1 cellular context compared by ENCODE assay signal in the genomic region with DNA sequence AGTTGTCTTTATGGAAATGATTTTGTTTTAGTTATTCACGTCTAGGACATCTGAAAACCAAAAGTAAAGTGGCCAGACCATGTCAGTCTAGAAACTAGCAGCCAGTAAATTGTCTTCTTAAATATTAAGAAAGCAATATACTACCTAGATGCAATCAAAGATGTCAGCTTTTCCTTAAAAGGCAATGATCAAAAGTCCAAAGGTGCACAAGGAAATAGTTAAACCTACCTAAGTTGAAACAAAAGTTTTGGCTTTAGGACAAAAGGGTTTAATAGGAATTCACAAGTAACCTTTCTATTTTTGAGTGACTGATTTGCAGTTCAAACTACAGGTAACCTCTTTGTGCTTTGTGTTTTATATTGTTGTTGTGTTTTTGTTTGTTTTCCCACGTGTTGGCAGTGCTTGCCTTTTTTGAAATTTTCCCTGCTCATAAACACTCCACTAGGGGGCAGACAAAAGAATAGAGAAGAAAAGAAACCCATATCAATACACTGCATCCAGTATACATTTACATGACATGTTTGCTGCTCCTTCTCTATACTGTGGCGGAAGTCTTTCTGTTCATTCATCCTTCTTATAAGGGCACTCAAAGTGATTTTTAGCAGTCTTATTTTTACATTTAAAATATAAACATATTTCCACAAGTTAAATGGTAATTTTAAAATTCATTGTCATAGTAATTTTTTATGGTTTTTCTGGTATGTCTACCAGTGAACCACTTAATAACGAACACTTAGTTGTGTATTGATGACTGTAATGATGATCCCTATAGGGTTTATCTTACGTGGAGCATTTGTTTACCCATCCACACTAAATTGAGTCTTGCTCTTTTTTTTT.
A peak's percentile ranks its signal among the peaks of the same experiment; 100 is the strongest.
TF ChIP-seq lines count a peak whose summit lies in the region.

No MANE protein-coding gene starts in this region.

TF ChIP-seq in K562, 482 proteins besides CTCF, POLR2A, EP300 and RAD21 (continued from another document):
- TF ChIP-seq, protein P1, sequence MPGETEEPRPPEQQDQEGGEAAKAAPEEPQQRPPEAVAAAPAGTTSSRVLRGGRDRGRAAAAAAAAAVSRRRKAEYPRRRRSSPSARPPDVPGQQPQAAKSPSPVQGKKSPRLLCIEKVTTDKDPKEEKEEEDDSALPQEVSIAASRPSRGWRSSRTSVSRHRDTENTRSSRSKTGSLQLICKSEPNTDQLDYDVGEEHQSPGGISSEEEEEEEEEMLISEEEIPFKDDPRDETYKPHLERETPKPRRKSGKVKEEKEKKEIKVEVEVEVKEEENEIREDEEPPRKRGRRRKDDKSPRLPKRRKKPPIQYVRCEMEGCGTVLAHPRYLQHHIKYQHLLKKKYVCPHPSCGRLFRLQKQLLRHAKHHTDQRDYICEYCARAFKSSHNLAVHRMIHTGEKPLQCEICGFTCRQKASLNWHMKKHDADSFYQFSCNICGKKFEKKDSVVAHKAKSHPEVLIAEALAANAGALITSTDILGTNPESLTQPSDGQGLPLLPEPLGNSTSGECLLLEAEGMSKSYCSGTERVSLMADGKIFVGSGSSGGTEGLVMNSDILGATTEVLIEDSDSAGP (CRISPR knock-in tag; IDR thresholded peaks at IDR 0.05), result no peak
- no peak for TF ChIP-seq ZC3H4 (CRISPR knock-in tag; IDR thresholded peaks at IDR 0.05; ENCODE audit: borderline replicate concordance)
- TF ChIP-seq, protein P2, sequence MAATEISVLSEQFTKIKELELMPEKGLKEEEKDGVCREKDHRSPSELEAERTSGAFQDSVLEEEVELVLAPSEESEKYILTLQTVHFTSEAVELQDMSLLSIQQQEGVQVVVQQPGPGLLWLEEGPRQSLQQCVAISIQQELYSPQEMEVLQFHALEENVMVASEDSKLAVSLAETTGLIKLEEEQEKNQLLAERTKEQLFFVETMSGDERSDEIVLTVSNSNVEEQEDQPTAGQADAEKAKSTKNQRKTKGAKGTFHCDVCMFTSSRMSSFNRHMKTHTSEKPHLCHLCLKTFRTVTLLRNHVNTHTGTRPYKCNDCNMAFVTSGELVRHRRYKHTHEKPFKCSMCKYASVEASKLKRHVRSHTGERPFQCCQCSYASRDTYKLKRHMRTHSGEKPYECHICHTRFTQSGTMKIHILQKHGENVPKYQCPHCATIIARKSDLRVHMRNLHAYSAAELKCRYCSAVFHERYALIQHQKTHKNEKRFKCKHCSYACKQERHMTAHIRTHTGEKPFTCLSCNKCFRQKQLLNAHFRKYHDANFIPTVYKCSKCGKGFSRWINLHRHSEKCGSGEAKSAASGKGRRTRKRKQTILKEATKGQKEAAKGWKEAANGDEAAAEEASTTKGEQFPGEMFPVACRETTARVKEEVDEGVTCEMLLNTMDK (IDR thresholded peaks at IDR 0.05; ENCODE audit: borderline replicate concordance, insufficient read depth, low read depth, low read length, poor library complexity, severe bottlenecking), result peak; percentile 49
- TF ChIP-seq, protein P3, sequence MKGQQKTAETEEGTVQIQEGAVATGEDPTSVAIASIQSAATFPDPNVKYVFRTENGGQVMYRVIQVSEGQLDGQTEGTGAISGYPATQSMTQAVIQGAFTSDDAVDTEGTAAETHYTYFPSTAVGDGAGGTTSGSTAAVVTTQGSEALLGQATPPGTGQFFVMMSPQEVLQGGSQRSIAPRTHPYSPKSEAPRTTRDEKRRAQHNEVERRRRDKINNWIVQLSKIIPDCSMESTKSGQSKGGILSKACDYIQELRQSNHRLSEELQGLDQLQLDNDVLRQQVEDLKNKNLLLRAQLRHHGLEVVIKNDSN (CRISPR knock-in tag; IDR thresholded peaks at IDR 0.05), result no peak
- TF ChIP-seq NCOA2 (IDR thresholded peaks at IDR 0.05; ENCODE audit: partially characterized antibody in 2 of 2), result no peak
- TF ChIP-seq ZSCAN29 (IDR thresholded peaks at IDR 0.05), result no peak
- TF ChIP-seq, protein P4, sequence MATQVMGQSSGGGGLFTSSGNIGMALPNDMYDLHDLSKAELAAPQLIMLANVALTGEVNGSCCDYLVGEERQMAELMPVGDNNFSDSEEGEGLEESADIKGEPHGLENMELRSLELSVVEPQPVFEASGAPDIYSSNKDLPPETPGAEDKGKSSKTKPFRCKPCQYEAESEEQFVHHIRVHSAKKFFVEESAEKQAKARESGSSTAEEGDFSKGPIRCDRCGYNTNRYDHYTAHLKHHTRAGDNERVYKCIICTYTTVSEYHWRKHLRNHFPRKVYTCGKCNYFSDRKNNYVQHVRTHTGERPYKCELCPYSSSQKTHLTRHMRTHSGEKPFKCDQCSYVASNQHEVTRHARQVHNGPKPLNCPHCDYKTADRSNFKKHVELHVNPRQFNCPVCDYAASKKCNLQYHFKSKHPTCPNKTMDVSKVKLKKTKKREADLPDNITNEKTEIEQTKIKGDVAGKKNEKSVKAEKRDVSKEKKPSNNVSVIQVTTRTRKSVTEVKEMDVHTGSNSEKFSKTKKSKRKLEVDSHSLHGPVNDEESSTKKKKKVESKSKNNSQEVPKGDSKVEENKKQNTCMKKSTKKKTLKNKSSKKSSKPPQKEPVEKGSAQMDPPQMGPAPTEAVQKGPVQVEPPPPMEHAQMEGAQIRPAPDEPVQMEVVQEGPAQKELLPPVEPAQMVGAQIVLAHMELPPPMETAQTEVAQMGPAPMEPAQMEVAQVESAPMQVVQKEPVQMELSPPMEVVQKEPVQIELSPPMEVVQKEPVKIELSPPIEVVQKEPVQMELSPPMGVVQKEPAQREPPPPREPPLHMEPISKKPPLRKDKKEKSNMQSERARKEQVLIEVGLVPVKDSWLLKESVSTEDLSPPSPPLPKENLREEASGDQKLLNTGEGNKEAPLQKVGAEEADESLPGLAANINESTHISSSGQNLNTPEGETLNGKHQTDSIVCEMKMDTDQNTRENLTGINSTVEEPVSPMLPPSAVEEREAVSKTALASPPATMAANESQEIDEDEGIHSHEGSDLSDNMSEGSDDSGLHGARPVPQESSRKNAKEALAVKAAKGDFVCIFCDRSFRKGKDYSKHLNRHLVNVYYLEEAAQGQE (CRISPR knock-in tag; IDR thresholded peaks at IDR 0.05; ENCODE audit: low read depth), result no peak
- no peak for TF ChIP-seq U2AF2 (optimal IDR thresholded peaks at IDR 0.05; ENCODE audit: low read depth, low read length)
- no peak for TF ChIP-seq STAT5A (IDR thresholded peaks at IDR 0.05; ENCODE audit: borderline replicate concordance, low read length)
- TF ChIP-seq, protein P5, sequence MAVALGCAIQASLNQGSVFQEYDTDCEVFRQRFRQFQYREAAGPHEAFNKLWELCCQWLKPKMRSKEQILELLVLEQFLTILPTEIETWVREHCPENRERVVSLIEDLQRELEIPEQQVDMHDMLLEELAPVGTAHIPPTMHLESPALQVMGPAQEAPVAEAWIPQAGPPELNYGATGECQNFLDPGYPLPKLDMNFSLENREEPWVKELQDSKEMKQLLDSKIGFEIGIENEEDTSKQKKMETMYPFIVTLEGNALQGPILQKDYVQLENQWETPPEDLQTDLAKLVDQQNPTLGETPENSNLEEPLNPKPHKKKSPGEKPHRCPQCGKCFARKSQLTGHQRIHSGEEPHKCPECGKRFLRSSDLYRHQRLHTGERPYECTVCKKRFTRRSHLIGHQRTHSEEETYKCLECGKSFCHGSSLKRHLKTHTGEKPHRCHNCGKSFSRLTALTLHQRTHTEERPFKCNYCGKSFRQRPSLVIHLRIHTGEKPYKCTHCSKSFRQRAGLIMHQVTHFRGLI (CRISPR knock-in tag; IDR thresholded peaks at IDR 0.05), result no peak
- no peak for TF ChIP-seq FOXK1 (CRISPR knock-in tag; IDR thresholded peaks at IDR 0.05; ENCODE audit: borderline replicate concordance)
- TF ChIP-seq, protein P6, sequence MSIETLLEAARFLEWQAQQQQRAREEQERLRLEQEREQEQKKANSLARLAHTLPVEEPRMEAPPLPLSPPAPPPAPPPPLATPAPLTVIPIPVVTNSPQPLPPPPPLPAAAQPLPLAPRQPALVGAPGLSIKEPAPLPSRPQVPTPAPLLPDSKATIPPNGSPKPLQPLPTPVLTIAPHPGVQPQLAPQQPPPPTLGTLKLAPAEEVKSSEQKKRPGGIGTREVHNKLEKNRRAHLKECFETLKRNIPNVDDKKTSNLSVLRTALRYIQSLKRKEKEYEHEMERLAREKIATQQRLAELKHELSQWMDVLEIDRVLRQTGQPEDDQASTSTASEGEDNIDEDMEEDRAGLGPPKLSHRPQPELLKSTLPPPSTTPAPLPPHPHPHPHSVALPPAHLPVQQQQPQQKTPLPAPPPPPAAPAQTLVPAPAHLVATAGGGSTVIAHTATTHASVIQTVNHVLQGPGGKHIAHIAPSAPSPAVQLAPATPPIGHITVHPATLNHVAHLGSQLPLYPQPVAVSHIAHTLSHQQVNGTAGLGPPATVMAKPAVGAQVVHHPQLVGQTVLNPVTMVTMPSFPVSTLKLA (conservative IDR thresholded peaks at IDR 0.05), result peak; percentile 85 to 90
- no peak for TF ChIP-seq ZBED1 (IDR thresholded peaks at IDR 0.05)
- TF ChIP-seq MYC (IDR thresholded peaks at IDR 0.05; ENCODE audit: low read depth, low read length), result peak; percentile 63; the same call in 1 of the 2 replicates
- no peak for TF ChIP-seq MYC (CRISPR knock-in tag; IDR thresholded peaks at IDR 0.05; ENCODE audit: borderline replicate concordance, low read depth)
- no peak for TF ChIP-seq ZNF324 (CRISPR knock-in tag; IDR thresholded peaks at IDR 0.05)
- TF ChIP-seq, protein P7, sequence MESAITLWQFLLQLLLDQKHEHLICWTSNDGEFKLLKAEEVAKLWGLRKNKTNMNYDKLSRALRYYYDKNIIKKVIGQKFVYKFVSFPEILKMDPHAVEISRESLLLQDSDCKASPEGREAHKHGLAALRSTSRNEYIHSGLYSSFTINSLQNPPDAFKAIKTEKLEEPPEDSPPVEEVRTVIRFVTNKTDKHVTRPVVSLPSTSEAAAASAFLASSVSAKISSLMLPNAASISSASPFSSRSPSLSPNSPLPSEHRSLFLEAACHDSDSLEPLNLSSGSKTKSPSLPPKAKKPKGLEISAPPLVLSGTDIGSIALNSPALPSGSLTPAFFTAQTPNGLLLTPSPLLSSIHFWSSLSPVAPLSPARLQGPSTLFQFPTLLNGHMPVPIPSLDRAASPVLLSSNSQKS (CRISPR knock-in tag; IDR thresholded peaks at IDR 0.05), result no peak
- TF ChIP-seq MAFK (IDR thresholded peaks at IDR 0.05; ENCODE audit: low read length), result no peak
- no peak for TF ChIP-seq NCOR1 (IDR thresholded peaks at IDR 0.05)
- no peak for TF ChIP-seq SPI1 (IDR thresholded peaks at IDR 0.05; ENCODE audit: borderline replicate concordance, low read depth, low read length)
- TF ChIP-seq NCOA1 (IDR thresholded peaks at IDR 0.05; ENCODE audit: low read depth), result no peak
- no peak for TF ChIP-seq ZNF584 (CRISPR knock-in tag; IDR thresholded peaks at IDR 0.05; ENCODE audit: low read depth)
- no peak for TF ChIP-seq MEF2A (IDR thresholded peaks at IDR 0.05; ENCODE audit: control insufficient read depth, low read depth, low read length)
- no peak for TF ChIP-seq SMAD3 (CRISPR knock-in tag; conservative IDR thresholded peaks at IDR 0.05)
- TF ChIP-seq, protein P8, sequence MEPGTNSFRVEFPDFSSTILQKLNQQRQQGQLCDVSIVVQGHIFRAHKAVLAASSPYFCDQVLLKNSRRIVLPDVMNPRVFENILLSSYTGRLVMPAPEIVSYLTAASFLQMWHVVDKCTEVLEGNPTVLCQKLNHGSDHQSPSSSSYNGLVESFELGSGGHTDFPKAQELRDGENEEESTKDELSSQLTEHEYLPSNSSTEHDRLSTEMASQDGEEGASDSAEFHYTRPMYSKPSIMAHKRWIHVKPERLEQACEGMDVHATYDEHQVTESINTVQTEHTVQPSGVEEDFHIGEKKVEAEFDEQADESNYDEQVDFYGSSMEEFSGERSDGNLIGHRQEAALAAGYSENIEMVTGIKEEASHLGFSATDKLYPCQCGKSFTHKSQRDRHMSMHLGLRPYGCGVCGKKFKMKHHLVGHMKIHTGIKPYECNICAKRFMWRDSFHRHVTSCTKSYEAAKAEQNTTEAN (CRISPR knock-in tag; IDR thresholded peaks at IDR 0.05), result no peak
- no peak for TF ChIP-seq NFE2 (IDR thresholded peaks at IDR 0.05; ENCODE audit: low read depth)
- TF ChIP-seq BRD4 (IDR thresholded peaks at IDR 0.05), result no peak
- no peak for TF ChIP-seq ERF (CRISPR knock-in tag; IDR thresholded peaks at IDR 0.05)
- no peak for TF ChIP-seq NR3C1 (CRISPR knock-in tag; IDR thresholded peaks at IDR 0.05)
- 0 out of 4 replicates have a peak, but pooled peaks of 1 of the 2 experiments have one; percentile 15 for TF ChIP-seq FOXA3 (CRISPR knock-in tag; conservative IDR thresholded peaks at IDR 0.05 in 1 of 2, IDR thresholded peaks at IDR 0.05 in 1 of 2)
- no peak for TF ChIP-seq ZC3H11A (IDR thresholded peaks at IDR 0.05; ENCODE audit: low read depth, low read length)
- TF ChIP-seq SMARCC2 (IDR thresholded peaks at IDR 0.05; ENCODE audit: low read depth), result no peak
- TF ChIP-seq NR4A1 (CRISPR knock-in tag; IDR thresholded peaks at IDR 0.05), result no peak
- TF ChIP-seq NR4A1 (tag; IDR thresholded peaks at IDR 0.05), result no peak
- TF ChIP-seq, protein P9, sequence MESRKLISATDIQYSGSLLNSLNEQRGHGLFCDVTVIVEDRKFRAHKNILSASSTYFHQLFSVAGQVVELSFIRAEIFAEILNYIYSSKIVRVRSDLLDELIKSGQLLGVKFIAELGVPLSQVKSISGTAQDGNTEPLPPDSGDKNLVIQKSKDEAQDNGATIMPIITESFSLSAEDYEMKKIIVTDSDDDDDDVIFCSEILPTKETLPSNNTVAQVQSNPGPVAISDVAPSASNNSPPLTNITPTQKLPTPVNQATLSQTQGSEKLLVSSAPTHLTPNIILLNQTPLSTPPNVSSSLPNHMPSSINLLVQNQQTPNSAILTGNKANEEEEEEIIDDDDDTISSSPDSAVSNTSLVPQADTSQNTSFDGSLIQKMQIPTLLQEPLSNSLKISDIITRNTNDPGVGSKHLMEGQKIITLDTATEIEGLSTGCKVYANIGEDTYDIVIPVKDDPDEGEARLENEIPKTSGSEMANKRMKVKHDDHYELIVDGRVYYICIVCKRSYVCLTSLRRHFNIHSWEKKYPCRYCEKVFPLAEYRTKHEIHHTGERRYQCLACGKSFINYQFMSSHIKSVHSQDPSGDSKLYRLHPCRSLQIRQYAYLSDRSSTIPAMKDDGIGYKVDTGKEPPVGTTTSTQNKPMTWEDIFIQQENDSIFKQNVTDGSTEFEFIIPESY (CRISPR knock-in tag; IDR thresholded peaks at IDR 0.05), result no peak
- TF ChIP-seq ZNF57 (CRISPR knock-in tag; IDR thresholded peaks at IDR 0.05), result no peak
- no peak for TF ChIP-seq CREB1 (IDR thresholded peaks at IDR 0.05)
- TF ChIP-seq CREB1 (CRISPR knock-in tag; IDR thresholded peaks at IDR 0.05), result no peak
